In the genomic region with DNA sequence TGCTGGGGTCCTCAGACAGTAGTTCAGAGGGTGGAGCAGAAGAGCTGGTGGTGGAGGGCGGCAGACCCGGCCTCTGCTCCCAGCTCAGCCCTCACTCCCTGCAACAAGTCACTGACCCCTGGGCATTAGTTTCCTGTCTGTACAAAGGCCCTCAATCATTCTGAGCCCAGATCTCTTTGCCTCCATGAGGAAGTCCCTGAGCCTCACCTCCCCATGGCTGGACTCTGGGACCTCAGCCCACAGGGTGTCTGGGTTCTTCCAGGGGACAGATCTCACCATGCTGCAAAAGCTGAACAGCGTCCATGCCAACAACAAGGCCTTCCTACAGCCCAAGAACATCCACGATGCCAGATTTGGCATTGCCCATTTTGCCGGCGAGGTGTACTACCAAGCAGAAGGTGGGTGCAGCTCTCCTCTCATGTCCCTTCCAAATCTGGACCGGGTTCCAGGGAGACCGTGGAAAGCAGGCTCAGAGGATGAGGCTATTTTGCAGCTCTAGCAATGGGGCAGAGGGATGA, we compare ENCODE assay signal across 21 cellular contexts. TPM values are rescaled to one million over a fixed set of nuclear protein-coding genes. Genes with fewer than 3 reads are reported as not detected.
DNase-seq lines count a peak whose midpoint lies in the region; ATAC-seq and TF ChIP-seq lines count a peak whose summit lies in the region.
"Had no signal": no experiment of that assay in that cellular context is flagged by ENCODE, and none has a peak within 500 bp of the region (broad histone marks: within the 10 kb centered on the region; RNA-seq: fewer than 3 reads in every experiment).

No MANE protein-coding gene starts in this region.

- no peaks in the 10 kb centered on the region for H3K9me3 Mint-ChIP-seq in type B pancreatic cell
- H3K9me3 Mint-ChIP-seq: CD8-positive, alpha-beta memory T cell had no signal

- no peaks in the 10 kb centered on the region for H3K36me3 Mint-ChIP-seq in type B pancreatic cell
- H3K36me3 Mint-ChIP-seq: CD8-positive, alpha-beta memory T cell had no signal

- H3K27ac ChIP-seq in KOPT-K1 (ENCODE audit: low read depth, low read length, poor library complexity, severe bottlenecking): peak overlapping the region; percentile 80
- H3K27ac ChIP-seq: A549; BLaER1 treated with 17β-estradiol and CSF1 and Interleukin-3, amounts not matched to agents 10 nM and 100 nM had no signal

- H3K4me1 Mint-ChIP-seq in type B pancreatic cell (ENCODE audit: unreplicated experiment): no peaks in the 10 kb centered on the region
- H3K4me1 Mint-ChIP-seq: CD8-positive, alpha-beta memory T cell had no signal

- no peak overlapping the region for H3K27ac Mint-ChIP-seq in type B pancreatic cell
- H3K27ac Mint-ChIP-seq: CD8-positive, alpha-beta memory T cell had no signal

- no peaks in the 10 kb centered on the region for H3K9me3 ChIP-seq in KOPT-K1 (ENCODE audit: insufficient read depth, low read length, poor library complexity, severe bottlenecking)
- H3K9me3 ChIP-seq: A549; BLaER1 treated with 17β-estradiol and CSF1 and Interleukin-3, amounts not matched to agents 10 nM and 100 nM had no signal

- no peak for ATAC-seq in left lobe of liver
- no peak for ATAC-seq in GM18519 (IDR thresholded peaks at IDR 0.05; ENCODE audit: low FRiP score, unreplicated experiment)
- ATAC-seq: A549, GM12878, PC-3 had no signal

- DNase-seq in activated effector memory CD4-positive, alpha-beta T cell treated with anti-CD3 and anti-CD28 coated beads, Interleukin-2, amount 50 U/mL, for 16 hours: peak; percentile 34
- DNase-seq in activated effector memory CD4-positive, alpha-beta T cell treated with Interleukin-2 at 50 U/mL for 16 hours: no peak
- peak; percentile 33 for DNase-seq in left lobe of liver (ENCODE audit: low spot score)
- DNase-seq in type B pancreatic cell (ENCODE audit: extremely low spot score, unreplicated experiment): peak; percentile 24
- no peak for DNase-seq in SW 1271 (lab: John Stamatoyannopoulos, UW)
- no peak for DNase-seq in NCI-H1105 (lab: John Stamatoyannopoulos, UW)
- DNase-seq: CD8-positive, alpha-beta memory T cell; GDM1; KG1; NCI-H1092 treated with DMSO at 0.1 percent for 48 hours; NCI-H1694; NCI-H510A treated with DMSO at 0.1 percent for 48 hours; NCI-H82; PC-3 had no signal

- no peak overlapping the region for H3K4me3 Mint-ChIP-seq in type B pancreatic cell
- H3K4me3 Mint-ChIP-seq: CD8-positive, alpha-beta memory T cell had no signal

- no peaks in the 10 kb centered on the region; the same call in 1 of the 2 replicates for H3K36me3 ChIP-seq in KOPT-K1 (ENCODE audit: insufficient read depth, low read length)
- H3K36me3 ChIP-seq: BLaER1 treated with 17β-estradiol and CSF1 and Interleukin-3, amounts not matched to agents 10 nM and 100 nM had no signal

- TF ChIP-seq CTCF in type B pancreatic cell (conservative IDR thresholded peaks at IDR 0.05): no peak

- H3K27me3 Mint-ChIP-seq in type B pancreatic cell: peaks cover 14% of the 10 kb centered on the region

RNA-seq across cellular contexts. Expression of gene MYO7B, which starts 49.1 kb away (rescaled TPM):
- total RNA-seq in left lobe of liver (0.63 TPM), type B pancreatic cell (ENCODE audit: low replicate concordance) (1.7 and 5.0 TPM in 2 replicates)
- total RNA-seq: CD8-positive, alpha-beta memory T cell; H1; HepG2 had no signal

RNA-seq across cellular contexts. Expression of gene IWS1, which starts 58.3 kb away (rescaled TPM):
- total RNA-seq in left lobe of liver: 19.1 TPM
- total RNA-seq in type B pancreatic cell (ENCODE audit: low replicate concordance): 45.3 and 46.1 TPM in 2 replicates

Comparison
In these comparisons a context has a peak if more than half of its experiments do, and no peak if none do; other contexts are left out.
1. DNase-seq: peak in activated effector memory CD4-positive, alpha-beta T cell treated with anti-CD3 and anti-CD28 coated beads, Interleukin-2, amount 50 U/mL, for 16 hours (single experiment), left lobe of liver (single experiment) and type B pancreatic cell (single experiment); none in activated effector memory CD4-positive, alpha-beta T cell treated with Interleukin-2 at 50 U/mL for 16 hours (single experiment), SW 1271 (0 of 2) and NCI-H1105 (single experiment).